In genomic region chr7:7180725-7181428, GRCh38 we compare ENCODE assay signal across 8 cellular contexts. TPM values are rescaled to one million over a fixed set of nuclear protein-coding genes. Genes with fewer than 3 reads are reported as not detected.
DNase-seq lines count a peak whose midpoint lies in the region; ATAC-seq, FAIRE-seq and TF ChIP-seq lines count a peak whose summit lies in the region.

No MANE protein-coding gene starts in this region.

- TF ChIP-seq CTCF in Caco-2 (IDR thresholded peaks at IDR 0.05; ENCODE audit: insufficient read depth in 1 of 2, low read depth in 1 of 2, low read length in 1 of 2, severe bottlenecking in 1 of 2, unreplicated experiment in 1 of 2) (no peak), OCI-LY3 (IDR thresholded peaks at IDR 0.05; ENCODE audit: low read depth, low read length) (no peak), endothelial cell (IDR thresholded peaks at IDR 0.05; ENCODE audit: unreplicated experiment) (no peak), pancreas (IDR thresholded peaks at IDR 0.05) (no peak)

- peaks cover 17% of the 10 kb centered on the region for H4K20me1 ChIP-seq in OCI-LY3 (ENCODE audit: insufficient read depth, low read length)

- H3K9me3 ChIP-seq in Caco-2 (peaks cover 21% of the 10 kb centered on the region), OCI-LY3 (ENCODE audit: insufficient read depth, low read length) (no peaks in the 10 kb centered on the region), pancreas (no peaks in the 10 kb centered on the region)

- no TSS peak for BruUV-seq in Caco-2 (replicated peaks; lab: Mats Ljungman, UMichigan)

- H3K4me3 Mint-ChIP-seq in Caco-2 (ENCODE audit: unreplicated experiment) (peak overlapping the region; percentile 91), endothelial cell (ENCODE audit: unreplicated experiment) (peak overlapping the region; percentile 77)

- peak overlapping the region; percentile 98; the same call in 1 of the 2 replicates for H2AFZ ChIP-seq in OCI-LY3 (ENCODE audit: low read depth, low read length)

- H3K27ac ChIP-seq in OCI-LY3 (ENCODE audit: low read length), result peak overlapping the region; percentile 98
- peak overlapping the region; percentile 89 to 99 (median 95) for H3K27ac ChIP-seq in pancreas

- H3K4me3 ChIP-seq in Caco-2 (ENCODE audit: low read depth, low read length), result peak overlapping the region; percentile 49
- peak overlapping the region; percentile 100 for H3K4me3 ChIP-seq in OCI-LY3 (ENCODE audit: low read length)
- H3K4me3 ChIP-seq in pancreas, result peak overlapping the region in 1 of 4 donors; percentile 85
- H3K4me3 ChIP-seq in H7 (ENCODE audit: insufficient read depth, low read depth, low read length), result no peak overlapping the region

- H3K36me3 ChIP-seq in Caco-2 (ENCODE audit: control insufficient read depth, insufficient read depth, low read length) (no peaks in the 10 kb centered on the region; the same call in 1 of the 2 replicates), OCI-LY3 (replicated peaks; ENCODE audit: low read depth, low read length) (peaks cover 5% of the 10 kb centered on the region), pancreas (no peaks in the 10 kb centered on the region), H7 (replicated peaks; ENCODE audit: control insufficient read depth, insufficient read depth, low read length) (no peaks in the 10 kb centered on the region)

- H3K4me1 ChIP-seq in Caco-2, result peaks cover 31% of the 10 kb centered on the region
- H3K4me1 ChIP-seq in OCI-LY3 (ENCODE audit: low read length), result peaks cover 21% of the 10 kb centered on the region
- H3K4me1 ChIP-seq in pancreas, result peaks cover 0 to 21% (median 15%) of the 10 kb centered on the region in 3 donors

- H3K4me1 Mint-ChIP-seq in Caco-2 (ENCODE audit: low read depth, unreplicated experiment) (peaks cover 28% of the 10 kb centered on the region), endothelial cell (ENCODE audit: unreplicated experiment) (peaks cover 28% of the 10 kb centered on the region)

- H3K27me3 ChIP-seq in Caco-2 (replicated peaks; ENCODE audit: control insufficient read depth, insufficient read depth, low read length), result no peaks in the 10 kb centered on the region
- no peaks in the 10 kb centered on the region for H3K27me3 ChIP-seq in OCI-LY3 (ENCODE audit: low read depth, low read length)
- no peaks in the 10 kb centered on the region for H3K27me3 ChIP-seq in pancreas
- no peaks in the 10 kb centered on the region for H3K27me3 ChIP-seq in H7 (ENCODE audit: control insufficient read depth, insufficient read depth, low read length)

- DNase-seq in Caco-2 (no peak), endothelial cell (ENCODE audit: low spot score) (peak; percentile 8), pancreas (peak in 1 of 6 donors; percentile 6), mucosa of gallbladder (ENCODE audit: low spot score) (no peak), H7 (no peak)

- H3K36me3 Mint-ChIP-seq in Caco-2 (ENCODE audit: insufficient read depth, unreplicated experiment) (peaks cover 11% of the 10 kb centered on the region), endothelial cell (ENCODE audit: low read depth, unreplicated experiment) (peaks cover 4% of the 10 kb centered on the region)

- intact Hi-C loops in Caco-2 (cut with micrococcal nuclease; ENCODE audit: unreplicated experiment), result loop anchor here (1.0 to 5.0 kb wide), 4 partner anchors 26 to 459 kb away; partner anchors contain the start of gene UMAD1
- intact Hi-C loops in pancreas (cut with DNase I), result no loop called here

- H3K79me2 ChIP-seq in OCI-LY3 (ENCODE audit: low read length), result peaks cover 33% of the 10 kb centered on the region

- ATAC-seq in pancreas, result no peak
- no peak for ATAC-seq in GM18498 (IDR thresholded peaks at IDR 0.05; ENCODE audit: unreplicated experiment)
- no peak for ATAC-seq in HG02840 (IDR thresholded peaks at IDR 0.05; ENCODE audit: low FRiP score, unreplicated experiment)

- H3K4me2 ChIP-seq in OCI-LY3 (ENCODE audit: low read length), result peak overlapping the region; percentile 88

- peak overlapping the region; percentile 97 for H3K9ac ChIP-seq in OCI-LY3 (ENCODE audit: low read length)

- no peaks in the 10 kb centered on the region for H3K27me3 Mint-ChIP-seq in Caco-2 (ENCODE audit: insufficient read depth, unreplicated experiment)
- peaks cover 10% of the 10 kb centered on the region for H3K27me3 Mint-ChIP-seq in endothelial cell (ENCODE audit: unreplicated experiment)

- WGBS in pancreas, 2 donors, result 70 to 74% methylated on average over 8 of the region's 8 CpGs

- POLR2A ChIA-PET in Caco-2 (lab: Charles Lee), result no interaction called here

- H3K9me3 Mint-ChIP-seq in Caco-2 (ENCODE audit: unreplicated experiment) (peaks cover 18% of the 10 kb centered on the region), endothelial cell (ENCODE audit: unreplicated experiment) (no peaks in the 10 kb centered on the region)

- H3K27ac Mint-ChIP-seq in Caco-2 (ENCODE audit: unreplicated experiment) (peak overlapping the region; percentile 92), endothelial cell (ENCODE audit: unreplicated experiment) (peak overlapping the region; percentile 82)

- CTCF ChIA-PET in Caco-2 (lab: Charles Lee), result interaction anchor here (1.8 kb wide), 1 partner anchor 77 kb away, joined by 7 read pairs; no protein-coding TSS in a partner anchor

- FAIRE-seq in pancreas (lab: Jason Lieb, UNC), result no peak

RNA-seq across cellular contexts. Expression of gene C1GALT1, which starts 1.5 kb away (rescaled TPM):
- total RNA-seq in Caco-2 (2022), result 49.8 and 52.2 TPM in 2 replicates
- 39.7 TPM for total RNA-seq in endothelial cell (ENCODE audit: unreplicated experiment)
- 10 to 100 TPM in 2 of 6 donors, 1 to 10 TPM in 4; 4.5 to 14.5 (median 7.0) TPM for total RNA-seq in pancreas
- polyA plus RNA-seq in pancreas, result 1 to 10 TPM; 3.2 to 9.0 TPM
- total RNA-seq in mucosa of gallbladder, result 58.3 TPM
- total RNA-seq in H7 (2014; rRNA removed; shearing (Covaris generic)), result 55.9 and 101 TPM in 2 replicates
